13 cellular contexts compared by ENCODE assay signal in genomic region chr15:72970965-72971746, GRCh38.
DNase-seq lines count a peak whose midpoint lies in the region; ATAC-seq and TF ChIP-seq lines count a peak whose summit lies in the region.
"Had no signal": no experiment of that assay in that cellular context is flagged by ENCODE, and none has a peak within 500 bp of the region (broad histone marks: within the 10 kb centered on the region; RNA-seq: fewer than 3 reads in every experiment).

No MANE protein-coding gene starts in this region.

- intact Hi-C loops in left ventricle myocardium superior (cut with micrococcal nuclease), result no loop called here

- H3K36me3 ChIP-seq in adipocyte (ENCODE audit: control insufficient read depth, insufficient read depth, low read length, severe bottlenecking), result no peaks in the 10 kb centered on the region

- no peak for DNase-seq in AG09309 (ENCODE audit: low read depth)
- DNase-seq in adipocyte (ENCODE audit: low read depth), result no peak
- no peak for DNase-seq in left ventricle myocardium superior
- DNase-seq in retina, result peak; percentile 57
- no peak for DNase-seq in Ammon's horn (ENCODE audit: low spot score)
- DNase-seq in SW480 (ENCODE audit: low spot score), result no peak
- no peak for DNase-seq in activated gamma-delta T cell (lab: John Stamatoyannopoulos, UW)
- DNase-seq: activated CD4-positive, alpha-beta T cell treated with anti-CD3 and anti-CD28 coated beads, Interleukin-2, amount 50 U/mL, for 1 hour; erythroblast; naive B cell; NCI-H1417 treated with DMSO at 0.1 percent for 48 hours; RPMI8226 had no signal

- H3K4me1 ChIP-seq in adipocyte (ENCODE audit: control insufficient read depth, insufficient read depth, low read length), result peaks cover 12% of the 10 kb centered on the region

- H3K9ac ChIP-seq in adipocyte (ENCODE audit: low read length), result peak overlapping the region; percentile 22

- no peak for TF ChIP-seq CTCF in AG09309 (IDR thresholded peaks at IDR 0.05; ENCODE audit: control insufficient read depth, insufficient read depth, low read depth, low read length, missing control alignments)

- ATAC-seq in left ventricle myocardium superior (peak; percentile 42), GM21825 (IDR thresholded peaks at IDR 0.05; ENCODE audit: unreplicated experiment) (no peak)

- H3K27me3 ChIP-seq in adipocyte (replicated peaks; ENCODE audit: control insufficient read depth, insufficient read depth, low read length), result no peaks in the 10 kb centered on the region

- H3K9me3 ChIP-seq in adipocyte (ENCODE audit: control insufficient read depth, low read length), result no peaks in the 10 kb centered on the region

- H3K4me3 ChIP-seq in AG09309 (ENCODE audit: control insufficient read depth, low read depth, low read length) (peak overlapping the region; percentile 43), adipocyte (ENCODE audit: low read length) (peak overlapping the region; percentile 74)
